In genomic region chr2:28592481-28592880, GRCh38 we compare ENCODE assay signal across 26 cellular contexts.
"Had no signal": no experiment of that assay in that cellular context is flagged by ENCODE, and none has a peak within 500 bp of the region (broad histone marks: within the 10 kb centered on the region; RNA-seq: fewer than 3 reads in every experiment).

No MANE protein-coding gene starts in this region.

- H3K4me3 Mint-ChIP-seq: activated CD8-positive, alpha-beta memory T cell treated with anti-CD3 and anti-CD28 coated beads, Interleukin-2, amount 10 ng/mL, durations not matched to agents 7 days and 5 days; activated CD8-positive, alpha-beta T cell treated with anti-CD3 and anti-CD28 coated beads, Interleukin-2, amount 10 ng/mL, durations not matched to agents 7 days and 5 days; activated naive CD8-positive, alpha-beta T cell; endodermal cell; neural crest cell; T-helper 17 cell; type B pancreatic cell had no signal

- H3K9ac ChIP-seq: parathyroid adenoma had no signal

- H3K27ac Mint-ChIP-seq: activated CD8-positive, alpha-beta memory T cell treated with anti-CD3 and anti-CD28 coated beads, Interleukin-2, amount 10 ng/mL, durations not matched to agents 7 days and 5 days; activated CD8-positive, alpha-beta T cell treated with anti-CD3 and anti-CD28 coated beads, Interleukin-2, amount 10 ng/mL, durations not matched to agents 7 days and 5 days; activated naive CD8-positive, alpha-beta T cell; activated T-helper 2 cell treated with anti-CD3 and anti-CD28 coated beads, Interferon-gamma antibody, Interleukin-2, Interleukin-4, amounts not matched to agents 10 μg/mL and 5 μg/mL and 100 μg/mL, durations not matched to agents 14 hours and 24 hours and 36 hours; endodermal cell; T-helper 17 cell; type B pancreatic cell had no signal

- H2AFZ ChIP-seq: parathyroid adenoma had no signal

- H3K4me3 ChIP-seq: adrenal gland, right atrium auricular region, testis, vagina had no signal

- DNase-seq: activated CD4-positive, alpha-beta T cell treated with anti-CD3 and anti-CD28 coated beads for 1 hour; activated CD8-positive, alpha-beta memory T cell treated with anti-CD3 and anti-CD28 coated beads, Interleukin-2, amount 10 ng/mL, durations not matched to agents 7 days and 5 days; activated CD8-positive, alpha-beta T cell treated with anti-CD3 and anti-CD28 coated beads, Interleukin-2, amount 10 ng/mL, durations not matched to agents 7 days and 5 days; activated naive CD4-positive, alpha-beta T cell treated with Interleukin-2 at 50 U/mL for 16 hours; adrenal gland; aorta; brain microvascular endothelial cell; endodermal cell; foreskin fibroblast; hippocampal formation; naive thymus-derived CD8-positive, alpha-beta T cell; occipital lobe; stimulated activated CD4-positive, alpha-beta T cell treated with anti-CD3 and anti-CD28 coated beads, Interleukin-2, amount 100 ng/mL, for 48 hours; stimulated activated naive CD8-positive, alpha-beta T cell treated with anti-CD3 and anti-CD28 coated beads, Interleukin-15, Interleukin-2, amounts not matched to agents 100 U/mL and 50 U/mL, for 24 hours; T-helper 17 cell; T1000; testis; WERI-Rb-1 had no signal

- H3K36me3 Mint-ChIP-seq: activated naive CD8-positive, alpha-beta T cell; naive thymus-derived CD8-positive, alpha-beta T cell; type B pancreatic cell had no signal

- H3K27me3 ChIP-seq: adrenal gland, brain microvascular endothelial cell, right atrium auricular region, testis, vagina had no signal

- H3K36me3 ChIP-seq: adrenal gland, brain microvascular endothelial cell, right atrium auricular region, vagina, WERI-Rb-1 had no signal

- H3K27ac ChIP-seq: adrenal gland, brain microvascular endothelial cell, parathyroid adenoma, right atrium auricular region, testis, vagina, WERI-Rb-1 had no signal

- H3K4me1 ChIP-seq: vagina had no signal

- ATAC-seq: activated CD8-positive, alpha-beta memory T cell treated with anti-CD3 and anti-CD28 coated beads, Interleukin-2, amount 10 ng/mL, durations not matched to agents 7 days and 5 days; activated CD8-positive, alpha-beta T cell treated with anti-CD3 and anti-CD28 coated beads, Interleukin-2, amount 10 ng/mL, durations not matched to agents 7 days and 5 days; esophagus mucosa; naive thymus-derived CD8-positive, alpha-beta T cell; stimulated activated naive CD8-positive, alpha-beta T cell treated with anti-CD3 and anti-CD28 coated beads, Interleukin-15, Interleukin-2, amounts not matched to agents 100 U/mL and 50 U/mL, for 24 hours; T-helper 17 cell had no signal

- H3K9me3 ChIP-seq: adrenal gland, right atrium auricular region, testis, vagina had no signal

- H3K9me3 Mint-ChIP-seq: activated T-helper 2 cell treated with anti-CD3 and anti-CD28 coated beads, Interferon-gamma antibody, Interleukin-2, Interleukin-4, amounts not matched to agents 10 μg/mL and 5 μg/mL and 100 μg/mL, durations not matched to agents 14 hours and 24 hours and 36 hours; endodermal cell; naive thymus-derived CD8-positive, alpha-beta T cell; neural crest cell; type B pancreatic cell had no signal

- H3K27me3 Mint-ChIP-seq: activated CD8-positive, alpha-beta memory T cell treated with anti-CD3 and anti-CD28 coated beads, Interleukin-2, amount 10 ng/mL, durations not matched to agents 7 days and 5 days; activated naive CD8-positive, alpha-beta T cell; T-helper 17 cell; type B pancreatic cell had no signal
